In the genomic region with DNA sequence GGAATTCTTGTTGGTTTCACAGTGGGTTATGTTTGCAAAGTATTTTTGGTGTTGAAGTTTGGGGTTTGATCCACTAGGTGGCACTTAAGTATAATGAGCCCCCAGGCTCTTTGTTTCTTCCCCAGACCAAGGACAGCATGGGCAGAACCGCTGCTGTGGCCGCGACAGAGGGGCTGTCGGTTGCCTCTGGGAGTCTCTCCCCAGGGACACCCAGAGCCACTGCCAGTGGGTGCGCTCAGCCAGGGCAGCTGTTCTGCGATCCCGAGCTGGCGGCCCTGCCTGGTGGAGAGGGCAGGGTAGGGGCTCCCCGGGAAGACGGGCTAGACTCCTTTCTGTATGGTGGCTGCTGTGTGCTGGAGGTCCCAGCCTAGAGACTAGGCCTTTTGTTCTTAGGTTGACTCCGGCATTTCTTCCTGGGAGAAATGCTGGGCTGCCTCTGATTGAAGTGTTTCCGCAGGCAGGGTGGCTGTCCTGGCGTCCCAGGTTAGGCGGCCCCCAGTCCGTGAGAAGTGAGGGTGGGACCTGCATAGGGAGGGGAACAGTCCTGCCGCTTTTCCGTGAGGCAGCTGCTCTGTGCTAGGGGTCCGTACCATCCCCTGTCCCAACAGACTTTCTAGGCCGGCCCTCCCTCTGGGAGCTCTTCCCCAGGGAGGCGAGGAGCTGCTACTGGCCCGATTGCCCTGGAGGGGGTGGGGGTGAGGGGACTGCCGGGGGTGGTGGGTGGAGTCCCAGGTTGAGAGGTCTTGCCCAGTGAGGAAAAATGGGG, we compare ENCODE assay signal across 15 cellular contexts.
A peak's percentile ranks its signal among the peaks of the same experiment; 100 is the strongest.
DNase-seq lines count a peak whose midpoint lies in the region; ATAC-seq and TF ChIP-seq lines count a peak whose summit lies in the region.
"Had no signal": no experiment of that assay in that cellular context is flagged by ENCODE, and none has a peak within 500 bp of the region (broad histone marks: within the 10 kb centered on the region; RNA-seq: fewer than 3 reads in every experiment).

No MANE protein-coding gene starts in this region.

- H3K4me3 Mint-ChIP-seq in activated CD4-positive, alpha-beta memory T cell treated with anti-CD3 and anti-CD28 coated beads for 36 hours = no peak overlapping the region
- no peak overlapping the region for H3K4me3 Mint-ChIP-seq in naive thymus-derived CD4-positive, alpha-beta T cell
- H3K4me3 Mint-ChIP-seq: central memory CD8-positive, alpha-beta T cell had no signal

- peaks cover 3% of the 10 kb centered on the region for H3K36me3 Mint-ChIP-seq in activated CD4-positive, alpha-beta memory T cell treated with anti-CD3 and anti-CD28 coated beads for 36 hours
- H3K36me3 Mint-ChIP-seq in naive thymus-derived CD4-positive, alpha-beta T cell = peaks cover 3 to 17% (median 10%) of the 10 kb centered on the region in 5 donors

- no peak overlapping the region for H2AK5ac ChIP-seq in mesendoderm (ENCODE audit: low read length)

- no peak overlapping the region for H2BK5ac ChIP-seq in mesendoderm (ENCODE audit: low read length)

- H3K56ac ChIP-seq in mesendoderm (ENCODE audit: low read length) = no peak overlapping the region

- H3K23ac ChIP-seq in mesendoderm (ENCODE audit: low read length) = no peak overlapping the region

- H3K36me3 ChIP-seq in WERI-Rb-1 (no peaks in the 10 kb centered on the region), mesendoderm (ENCODE audit: control insufficient read depth, insufficient read depth, low read length) (no peaks in the 10 kb centered on the region)
- H3K36me3 ChIP-seq in naive thymus-derived CD4-positive, alpha-beta T cell (ENCODE audit: control insufficient read depth in 2 of 3, insufficient read depth in 3 of 3, low read length in 3 of 3) = no peaks in the 10 kb centered on the region
- H3K36me3 ChIP-seq: Peyer's patch had no signal

- H3K27ac ChIP-seq in WERI-Rb-1 = no peak overlapping the region
- H3K27ac ChIP-seq in mesendoderm (ENCODE audit: low read depth, low read length) = no peak overlapping the region
- H3K27ac ChIP-seq in naive thymus-derived CD4-positive, alpha-beta T cell (ENCODE audit: low read depth, low read length) = no peak overlapping the region
- H3K27ac ChIP-seq: Peyer's patch had no signal

- H3K27ac Mint-ChIP-seq in activated CD4-positive, alpha-beta memory T cell treated with anti-CD3 and anti-CD28 coated beads for 36 hours = no peak overlapping the region
- H3K27ac Mint-ChIP-seq in naive thymus-derived CD4-positive, alpha-beta T cell = no peak overlapping the region
- H3K27ac Mint-ChIP-seq: activated T-helper 2 cell treated with anti-CD3 and anti-CD28 coated beads, Interferon-gamma antibody, Interleukin-2, Interleukin-4, amounts not matched to agents 10 μg/mL and 5 μg/mL and 100 μg/mL, durations not matched to agents 14 hours and 24 hours and 36 hours; progenitor cell of endocrine pancreas had no signal

- no peaks in the 10 kb centered on the region for H3K4me1 Mint-ChIP-seq in activated CD4-positive, alpha-beta memory T cell treated with anti-CD3 and anti-CD28 coated beads for 36 hours (ENCODE audit: low read depth)
- H3K4me1 Mint-ChIP-seq in naive thymus-derived CD4-positive, alpha-beta T cell = peaks cover 0 to 6% (median 0%) of the 10 kb centered on the region in 7 donors
- H3K4me1 Mint-ChIP-seq: central memory CD8-positive, alpha-beta T cell had no signal

- peaks cover 15% of the 10 kb centered on the region for H3K9me3 Mint-ChIP-seq in activated CD4-positive, alpha-beta memory T cell treated with anti-CD3 and anti-CD28 coated beads for 36 hours
- peaks cover 0 to 46% (median 20%) of the 10 kb centered on the region in 11 donors for H3K9me3 Mint-ChIP-seq in naive thymus-derived CD4-positive, alpha-beta T cell
- H3K9me3 Mint-ChIP-seq: central memory CD8-positive, alpha-beta T cell had no signal

- intact Hi-C loops in activated CD4-positive, alpha-beta memory T cell treated with anti-CD3 and anti-CD28 coated beads for 36 hours (cut with micrococcal nuclease) = loop anchor here (5.0 to 10.0 kb wide), 2 partner anchors 480 to 607 kb away; no protein-coding TSS in a partner anchor
- intact Hi-C loops in naive thymus-derived CD4-positive, alpha-beta T cell (cut with micrococcal nuclease) = loop anchor here in 1 of 2 donors (2.0 to 10.0 kb wide), 2 partner anchors 560 to 610 kb away; no protein-coding TSS in a partner anchor

- POLR2A ChIA-PET in GM10248 (lab: Yijun Ruan, JAX) = no interaction called here
- POLR2A ChIA-PET in activated CD4-positive, alpha-beta memory T cell treated with anti-CD3 and anti-CD28 coated beads for 36 hours (lab: Charles Lee) = no interaction called here
- POLR2A ChIA-PET in naive thymus-derived CD4-positive, alpha-beta T cell (lab: Charles Lee) = no interaction called here

- H3K9me3 ChIP-seq in WERI-Rb-1 (ENCODE audit: severe bottlenecking) = peaks cover 20% of the 10 kb centered on the region
- H3K9me3 ChIP-seq in naive thymus-derived CD4-positive, alpha-beta T cell (ENCODE audit: control insufficient read depth in 2 of 3, low read length in 3 of 3) = peaks cover 0 to 4% (median 0%) of the 10 kb centered on the region in 3 experiments

- no peak overlapping the region for H2BK120ac ChIP-seq in mesendoderm (ENCODE audit: low read depth, low read length)

- H3K27me3 ChIP-seq in WERI-Rb-1 (ENCODE audit: insufficient read depth, low read depth, severe bottlenecking) (no peaks in the 10 kb centered on the region), mesendoderm (ENCODE audit: insufficient read depth, low read length, poor library complexity) (no peaks in the 10 kb centered on the region)
- no peaks in the 10 kb centered on the region for H3K27me3 ChIP-seq in naive thymus-derived CD4-positive, alpha-beta T cell (ENCODE audit: control insufficient read depth in 2 of 2, insufficient read depth in 2 of 2, low read length in 2 of 2)
- H3K27me3 ChIP-seq: Peyer's patch had no signal

- CTCF ChIA-PET in GM10248 (lab: Yijun Ruan, JAX) = interaction anchor here (0.9 kb wide), 1 partner anchor 610 kb away, joined by 3 read pairs; no protein-coding TSS in a partner anchor
- CTCF ChIA-PET in activated CD4-positive, alpha-beta memory T cell treated with anti-CD3 and anti-CD28 coated beads for 36 hours (lab: Charles Lee) = interaction anchor here (1.3 kb wide), 1 partner anchor 557 kb away, joined by 5 read pairs; no protein-coding TSS in a partner anchor
- CTCF ChIA-PET in naive thymus-derived CD4-positive, alpha-beta T cell (lab: Charles Lee) = no interaction called here

- no peak for TF ChIP-seq CTCF in GM10248 (IDR thresholded peaks at IDR 0.05; ENCODE audit: control extremely low read depth, extremely low read depth, low read depth, missing control alignments)
- peak; percentile 42; the same call in 1 of the 2 replicates for TF ChIP-seq CTCF in WERI-Rb-1 (IDR thresholded peaks at IDR 0.05; ENCODE audit: low read depth, low read length)

- TF ChIP-seq EP300 in Ishikawa (IDR thresholded peaks at IDR 0.05; ENCODE audit: borderline replicate concordance) = no peak

- no peak overlapping the region for H3K18ac ChIP-seq in mesendoderm (ENCODE audit: low read length)

- H3K27me3 Mint-ChIP-seq in activated CD4-positive, alpha-beta memory T cell treated with anti-CD3 and anti-CD28 coated beads for 36 hours = peaks cover 7% of the 10 kb centered on the region
- peaks cover 5 to 25% (median 8%) of the 10 kb centered on the region in 5 donors for H3K27me3 Mint-ChIP-seq in naive thymus-derived CD4-positive, alpha-beta T cell
- H3K27me3 Mint-ChIP-seq: progenitor cell of endocrine pancreas had no signal

- no peak overlapping the region for H4K8ac ChIP-seq in mesendoderm (ENCODE audit: low read depth, low read length)

- no peak overlapping the region for H3K4me2 ChIP-seq in mesendoderm (ENCODE audit: low read length)

- DNase-seq in GM10248 (ENCODE audit: extremely low spot score) = peak; percentile 25
- DNase-seq in WERI-Rb-1 = no peak
- DNase-seq in mesendoderm = peak; percentile 73
- no peak for DNase-seq in activated T-cell treated with anti-CD3 and anti-CD28 coated beads, Interleukin-2, amount 50 U/mL, for 1 hour
- DNase-seq in activated CD4-positive, alpha-beta memory T cell treated with anti-CD3 and anti-CD28 coated beads for 36 hours = no peak
- DNase-seq in naive thymus-derived CD4-positive, alpha-beta T cell = no peak
- DNase-seq: NCI-H1105 treated with DMSO at 0.1 percent for 48 hours; Peyer's patch; stimulated activated CD4-positive, alpha-beta T cell treated with anti-CD3 and anti-CD28 coated beads, Interleukin-4, amount 100 ng/mL, for 4 hours; substantia nigra had no signal

- H3K79me1 ChIP-seq in mesendoderm (ENCODE audit: low read length) = no peaks in the 10 kb centered on the region

- H3K4me1 ChIP-seq in mesendoderm (ENCODE audit: control insufficient read depth, low read depth, low read length) = no peaks in the 10 kb centered on the region
- H3K4me1 ChIP-seq in naive thymus-derived CD4-positive, alpha-beta T cell (ENCODE audit: control insufficient read depth in 2 of 2, insufficient read depth in 2 of 2, low read length in 2 of 2) = no peaks in the 10 kb centered on the region
- H3K4me1 ChIP-seq: Peyer's patch had no signal

- H3K4me3 ChIP-seq in WERI-Rb-1 (ENCODE audit: low read depth, low read length) (no peak overlapping the region), mesendoderm (ENCODE audit: low read length) (no peak overlapping the region)
- H3K4me3 ChIP-seq in naive thymus-derived CD4-positive, alpha-beta T cell (ENCODE audit: low read length) = no peak overlapping the region
- H3K4me3 ChIP-seq: lung, Peyer's patch had no signal

- no peak overlapping the region for H3K4ac ChIP-seq in mesendoderm (ENCODE audit: low read depth, low read length)

- no peak for ATAC-seq in naive thymus-derived CD4-positive, alpha-beta T cell

- H3K9ac ChIP-seq in mesendoderm (ENCODE audit: low read length) = no peak overlapping the region

- H3K79me2 ChIP-seq in mesendoderm (ENCODE audit: control insufficient read depth, insufficient read depth, low read length) = no peaks in the 10 kb centered on the region

- no peak overlapping the region for H2BK15ac ChIP-seq in mesendoderm (replicated peaks; ENCODE audit: low read depth)

- TF ChIP-seq RAD21 in Ishikawa (IDR thresholded peaks at IDR 0.05; ENCODE audit: low read depth) = peak; percentile 77

- H4K5ac ChIP-seq in mesendoderm (ENCODE audit: low read length) = no peak overlapping the region

- WGBS in mesendoderm (ENCODE audit: extremely low coverage, insufficient coverage, low lambda C conversion rate) = no CpG with 5 or more reads among the region's 22 CpGs

TF ChIP-seq in Ishikawa, 13 proteins besides CTCF, POLR2A, EP300 and RAD21 (continues in another document):
- TF ChIP-seq, protein P1, sequence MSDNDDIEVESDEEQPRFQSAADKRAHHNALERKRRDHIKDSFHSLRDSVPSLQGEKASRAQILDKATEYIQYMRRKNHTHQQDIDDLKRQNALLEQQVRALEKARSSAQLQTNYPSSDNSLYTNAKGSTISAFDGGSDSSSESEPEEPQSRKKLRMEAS (IDR thresholded peaks at IDR 0.05) = no peak
- TF ChIP-seq CEBPB (IDR thresholded peaks at IDR 0.05) (no peak), TEAD4 (IDR thresholded peaks at IDR 0.05) (no peak), YY1 (IDR thresholded peaks at IDR 0.05; ENCODE audit: low read depth) (no peak), TAF1 (IDR thresholded peaks at IDR 0.05; ENCODE audit: low read depth) (no peak), NFIC (IDR thresholded peaks at IDR 0.05) (no peak)

Comparison
In these comparisons a context has a peak if more than half of its experiments do, and no peak if none do; other contexts are left out.
1. DNase-seq: peak in GM10248 (single experiment) and mesendoderm (single experiment); none in WERI-Rb-1 (single experiment), activated T-cell treated with anti-CD3 and anti-CD28 coated beads, Interleukin-2, amount 50 U/mL, for 1 hour (single experiment), activated CD4-positive, alpha-beta memory T cell treated with anti-CD3 and anti-CD28 coated beads for 36 hours (single experiment) and naive thymus-derived CD4-positive, alpha-beta T cell (0 of 9).